33 cellular contexts compared by ENCODE assay signal in genomic region chr20:51593584-51593983, GRCh38.
"Had no signal": no experiment of that assay in that cellular context is flagged by ENCODE, and none has a peak within 500 bp of the region (broad histone marks: within the 10 kb centered on the region; RNA-seq: fewer than 3 reads in every experiment).

No MANE protein-coding gene starts in this region.

- H3K36me3 ChIP-seq: cardiac muscle cell, MG63, WERI-Rb-1 had no signal

- H3K9me3 ChIP-seq: ascending aorta, MG63 had no signal

- H3K27ac ChIP-seq: cardiac muscle cell, PC-9, RWPE1, WERI-Rb-1 had no signal

- H3K4me3 ChIP-seq: ascending aorta, cardiac muscle cell, MG63, PC-9 had no signal

- H3K4me2 ChIP-seq: PC-9 had no signal

- H3K27me3 ChIP-seq: ascending aorta, cardiac muscle cell, MG63 had no signal

- DNase-seq: activated CD4-positive, alpha-beta T cell treated with anti-CD3 and anti-CD28 coated beads for 1 hour; activated CD4-positive, alpha-beta T cell treated with anti-CD3 and anti-CD28 coated beads, Interleukin-2, amount 10 ng/mL, durations not matched to agents 7 days and 5 days; activated CD4-positive, alpha-beta T cell treated with anti-CD3 and anti-CD28 coated beads, Interleukin-2, amount 50 U/mL, for 48 hours; activated CD4-positive, CD25-positive, alpha-beta regulatory T cell; activated CD8-positive, alpha-beta T cell treated with anti-CD3 and anti-CD28 coated beads, Interleukin-2, amount 10 ng/mL, durations not matched to agents 7 days and 5 days; activated gamma-delta T cell; activated naive CD4-positive, alpha-beta T cell treated with anti-CD3 and anti-CD28 coated beads for 36 hours; activated T-cell treated with anti-CD3 and anti-CD28 coated beads, Interleukin-2, amount 50 U/mL, for 24 hours; Kasumi-1; KG1; MG63; MV-4-11; NCI-H1092; NCI-H1436 treated with DMSO at 0.1 percent for 48 hours; NCI-H1694 treated with DMSO at 0.1 percent for 48 hours; NCI-H2029 treated with DMSO at 0.1 percent for 48 hours; NCI-H2107; NCI-H2171; NCI-H510A; NCI-H526; NCI-H748 treated with DMSO at 0.1 percent for 48 hours; NK-92 treated with Interleukin-12 subunit alpha and Interleukin-12 subunit beta, amount 100 ng/mL, for 24 hours; PC-9; SW 1271; T-helper 1 cell; T-helper 2 cell; T-helper 9 cell; WERI-Rb-1 had no signal

- FAIRE-seq: RCC 7860 had no signal

- ATAC-seq: activated CD8-positive, alpha-beta T cell treated with anti-CD3 and anti-CD28 coated beads, Interleukin-2, amount 10 ng/mL, durations not matched to agents 7 days and 5 days; Right ventricle myocardium inferior had no signal

- H2AFZ ChIP-seq: PC-9 had no signal
